In the genomic region with DNA sequence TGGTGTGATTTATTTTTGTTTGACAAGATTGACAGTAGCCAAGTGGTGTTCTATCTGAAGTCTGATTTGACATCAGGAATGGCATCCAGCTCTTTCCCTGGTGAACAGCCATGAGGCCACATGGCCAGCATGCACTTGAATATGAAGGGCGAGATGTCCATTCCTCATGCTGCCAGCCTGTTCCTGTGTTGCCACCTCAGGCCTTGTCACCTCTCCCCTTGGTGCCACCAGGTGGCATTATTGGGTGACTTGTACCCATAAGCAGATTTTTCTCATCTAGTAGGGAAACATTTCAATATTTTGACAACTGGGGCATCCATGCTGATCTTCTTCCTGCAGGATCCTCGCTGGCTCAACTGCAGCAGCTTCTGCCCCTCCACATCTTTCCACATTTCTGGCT, we compare ENCODE assay signal across 8 cellular contexts.
DNase-seq lines count a peak whose midpoint lies in the region; ATAC-seq and TF ChIP-seq lines count a peak whose summit lies in the region.

No MANE protein-coding gene starts in this region.

- no peaks in the 10 kb centered on the region for H3K9me3 ChIP-seq in HAP-1

- H3K4me3 Mint-ChIP-seq in natural killer cell = no peak overlapping the region
- no peak overlapping the region for H3K4me3 Mint-ChIP-seq in natural killer cell treated with Interleukin-12 subunit alpha and Interleukin-12 subunit beta and Interleukin-15 and Interleukin-18, amount 100 ng/mL, for 72 hours
- H3K4me3 Mint-ChIP-seq in type B pancreatic cell = no peak overlapping the region

- H3K27me3 ChIP-seq in HAP-1 (ENCODE audit: low read depth) = no peaks in the 10 kb centered on the region

- TF ChIP-seq CTCF in natural killer cell (IDR thresholded peaks at IDR 0.05) (peak; percentile 53), epithelial cell of proximal tubule (conservative IDR thresholded peaks at IDR 0.05; ENCODE audit: low read depth, low read length) (peak; percentile 27), type B pancreatic cell (conservative IDR thresholded peaks at IDR 0.05) (peak; percentile 25)

- H3K27me3 Mint-ChIP-seq in natural killer cell (ENCODE audit: low read depth in 2 of 2) = peaks cover 10 to 11% of the 10 kb centered on the region in 2 donors
- H3K27me3 Mint-ChIP-seq in natural killer cell treated with Interleukin-12 subunit alpha and Interleukin-12 subunit beta and Interleukin-15 and Interleukin-18, amount 100 ng/mL, for 72 hours = peaks cover 9 to 20% of the 10 kb centered on the region in 2 donors
- H3K27me3 Mint-ChIP-seq in type B pancreatic cell = no peaks in the 10 kb centered on the region

- H3K27ac Mint-ChIP-seq in natural killer cell = no peak overlapping the region
- H3K27ac Mint-ChIP-seq in natural killer cell treated with Interleukin-12 subunit alpha and Interleukin-12 subunit beta and Interleukin-15 and Interleukin-18, amount 100 ng/mL, for 72 hours = no peak overlapping the region
- no peak overlapping the region for H3K27ac Mint-ChIP-seq in type B pancreatic cell

- H3K9me3 Mint-ChIP-seq in natural killer cell (no peaks in the 10 kb centered on the region), type B pancreatic cell (peaks cover 5% of the 10 kb centered on the region)
- H3K9me3 Mint-ChIP-seq in natural killer cell treated with Interleukin-12 subunit alpha and Interleukin-12 subunit beta and Interleukin-15 and Interleukin-18, amount 100 ng/mL, for 72 hours = no peaks in the 10 kb centered on the region

- H3K4me1 Mint-ChIP-seq in natural killer cell (no peaks in the 10 kb centered on the region), type B pancreatic cell (ENCODE audit: unreplicated experiment) (peaks cover 2% of the 10 kb centered on the region)
- H3K4me1 Mint-ChIP-seq in natural killer cell treated with Interleukin-12 subunit alpha and Interleukin-12 subunit beta and Interleukin-15 and Interleukin-18, amount 100 ng/mL, for 72 hours (ENCODE audit: low read depth in 2 of 2) = peaks cover 0 to 4% of the 10 kb centered on the region in 2 donors

- no peaks in the 10 kb centered on the region for H3K36me3 ChIP-seq in HAP-1 (replicated peaks)

- intact Hi-C loops in natural killer cell (cut with micrococcal nuclease) = loop anchor here (1.0 kb wide), 1 partner anchor 580 kb away; no protein-coding TSS in a partner anchor

- no peaks in the 10 kb centered on the region for H3K36me3 Mint-ChIP-seq in natural killer cell
- no peaks in the 10 kb centered on the region for H3K36me3 Mint-ChIP-seq in natural killer cell treated with Interleukin-12 subunit alpha and Interleukin-12 subunit beta and Interleukin-15 and Interleukin-18, amount 100 ng/mL, for 72 hours
- no peaks in the 10 kb centered on the region for H3K36me3 Mint-ChIP-seq in type B pancreatic cell

- H3K4me1 ChIP-seq in HAP-1 = no peaks in the 10 kb centered on the region

- ATAC-seq in natural killer cell (peak in 2 of 3 donors; percentile 40 to 64), GM18520 (IDR thresholded peaks at IDR 0.05; ENCODE audit: unreplicated experiment) (no peak)
- ATAC-seq in natural killer cell treated with Interleukin-12 subunit alpha and Interleukin-12 subunit beta and Interleukin-15 and Interleukin-18, amount 100 ng/mL, for 72 hours = no peak

- DNase-seq in natural killer cell (peak; percentile 37), NCI-H774 (lab: John Stamatoyannopoulos, UW) (peak; percentile 73), epithelial cell of proximal tubule (ENCODE audit: low read depth) (no peak), type B pancreatic cell (ENCODE audit: extremely low spot score, unreplicated experiment) (no peak), OCI-M2 (lab: John Stamatoyannopoulos, UW; ENCODE audit: unreplicated experiment) (no peak), HAP-1 (ENCODE audit: low spot score in 2 of 2) (no peak)
- no peak for DNase-seq in natural killer cell treated with Interleukin-12 subunit alpha and Interleukin-12 subunit beta and Interleukin-15 and Interleukin-18, amount 100 ng/mL, for 72 hours (ENCODE audit: low spot score)

- H3K4me3 ChIP-seq in epithelial cell of proximal tubule (ENCODE audit: low read depth, low read length) (no peak overlapping the region), HAP-1 (no peak overlapping the region)

- in situ Hi-C loops in HAP-1 (cut with MboI; ENCODE audit: low sequenced_read_pairs) = no loop called here

Comparison
In these comparisons a context has a peak if more than half of its experiments do, and no peak if none do; other contexts are left out.
1. ATAC-seq: peak in natural killer cell (2 of 3); none in natural killer cell treated with Interleukin-12 subunit alpha and Interleukin-12 subunit beta and Interleukin-15 and Interleukin-18, amount 100 ng/mL, for 72 hours (0 of 2) and GM18520 (single experiment).
2. DNase-seq: peak in natural killer cell (single experiment) and NCI-H774 (single experiment); none in natural killer cell treated with Interleukin-12 subunit alpha and Interleukin-12 subunit beta and Interleukin-15 and Interleukin-18, amount 100 ng/mL, for 72 hours (single experiment), epithelial cell of proximal tubule (single experiment), type B pancreatic cell (single experiment), OCI-M2 (single experiment) and HAP-1 (0 of 2).
3. Peak in every context shown above with its lines, with median percentiles within 50 percentile points of each other: CTCF ChIP-seq.